ENCODE assay signal across 1 cellular context in genomic region chr1:218344814-218345672, GRCh38.
TF ChIP-seq lines count a peak whose summit lies in the region.

TGFB2 (plus strand) TSS chr1:218345336; CDS start chr1:218346702, 1,366 bp downstream.

TF ChIP-seq in A549, 52 proteins besides CTCF, POLR2A, EP300 and RAD21 (continued from another document):
- TF ChIP-seq, protein P1, sequence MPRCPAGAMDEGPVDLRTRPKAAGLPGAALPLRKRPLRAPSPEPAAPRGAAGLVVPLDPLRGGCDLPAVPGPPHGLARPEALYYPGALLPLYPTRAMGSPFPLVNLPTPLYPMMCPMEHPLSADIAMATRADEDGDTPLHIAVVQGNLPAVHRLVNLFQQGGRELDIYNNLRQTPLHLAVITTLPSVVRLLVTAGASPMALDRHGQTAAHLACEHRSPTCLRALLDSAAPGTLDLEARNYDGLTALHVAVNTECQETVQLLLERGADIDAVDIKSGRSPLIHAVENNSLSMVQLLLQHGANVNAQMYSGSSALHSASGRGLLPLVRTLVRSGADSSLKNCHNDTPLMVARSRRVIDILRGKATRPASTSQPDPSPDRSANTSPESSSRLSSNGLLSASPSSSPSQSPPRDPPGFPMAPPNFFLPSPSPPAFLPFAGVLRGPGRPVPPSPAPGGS (IDR thresholded peaks at IDR 0.05), result peak; percentile 72; the same call in 1 of the 3 replicates
- TF ChIP-seq MYC (IDR thresholded peaks at IDR 0.05; ENCODE audit: borderline replicate concordance, low read length), result peak; percentile 55; the same call in 1 of the 2 replicates
- no peak for TF ChIP-seq NR3C1 (IDR thresholded peaks at IDR 0.05)
- TF ChIP-seq RCOR1 (IDR thresholded peaks at IDR 0.05; ENCODE audit: low read depth, low read length), result no peak
